ENCODE assay signal across 15 cellular contexts in genomic region chr9:22919423-22919822, GRCh38.
DNase-seq lines count a peak whose midpoint lies in the region; ATAC-seq, FAIRE-seq and TF ChIP-seq lines count a peak whose summit lies in the region.
"Had no signal": no experiment of that assay in that cellular context is flagged by ENCODE, and none has a peak within 500 bp of the region (broad histone marks: within the 10 kb centered on the region; RNA-seq: fewer than 3 reads in every experiment).

No MANE protein-coding gene starts in this region.

- H3K4me3 ChIP-seq in GM12878, result no peak overlapping the region
- no peak overlapping the region for H3K4me3 ChIP-seq in spleen
- H3K4me3 ChIP-seq: K562 had no signal

- no peak for TF ChIP-seq POLR2A in GM12878 (IDR thresholded peaks at IDR 0.05; ENCODE audit: low read depth, low read length)
- TF ChIP-seq POLR2A in spleen (IDR thresholded peaks at IDR 0.05), result no peak

- WGBS in GM12878 (ENCODE audit: insufficient coverage, insufficient replicate concordance, low lambda C conversion rate, missing lambda C conversion rate), result 0% methylated on average over 1 of the region's 1 CpG
- 22 to 36% (median 25%) methylated on average over 1 of the region's 1 CpG for WGBS in spleen, 5 donors

- BruUV-seq in GM12878 (replicated peaks; lab: Mats Ljungman, UMichigan), result no TSS peak

- TF ChIP-seq RAD21 in GM12878 (IDR thresholded peaks at IDR 0.05; ENCODE audit: insufficient read depth, low read depth, low read length), result no peak

- no peaks in the 10 kb centered on the region for H3K79me2 ChIP-seq in GM12878 (ENCODE audit: control insufficient read depth, insufficient read depth, low read length)

- H3K9ac ChIP-seq in GM12878 (ENCODE audit: control insufficient read depth, insufficient read depth, low read length), result no peak overlapping the region

- SMC1A ChIA-PET in GM12878 (lab: Charles Lee; ENCODE audit: uncharacterized antibody, unreplicated experiment), result interaction anchor here (0.5 to 2.1 kb wide), 7 partner anchors 8 to 169 kb away, joined by 3 to 8 read pairs (median 4); no protein-coding TSS in a partner anchor

- H3K4me2 ChIP-seq in GM12878 (ENCODE audit: control insufficient read depth, insufficient read depth), result no peak overlapping the region

- in situ Hi-C loops in GM12878 (cut with MboI), result no loop called here

- intact Hi-C loops in GM12878 (cut with micrococcal nuclease; ENCODE audit: unreplicated experiment), result no loop called here
- intact Hi-C loops in spleen (cut with DNase I; ENCODE audit: low total_unique reads), result no loop called here

- H3K9me3 ChIP-seq in GM12878 (replicated peaks; ENCODE audit: control insufficient read depth, insufficient read depth, low read length) (no peaks in the 10 kb centered on the region), spleen (peaks cover 0 to 3% (median 0%) of the 10 kb centered on the region in 8 donors)

- CTCF ChIA-PET in GM12878 (lab: Yijun Ruan, JAX), result no interaction called here

- H3K27me3 ChIP-seq in GM12878 (replicated peaks in 1 of 2; ENCODE audit: control insufficient read depth in 2 of 2, insufficient read depth in 2 of 2, low read length in 1 of 2) (no peaks in the 10 kb centered on the region), spleen (replicated peaks in 1 of 7) (no peaks in the 10 kb centered on the region)

- H3K4me1 ChIP-seq in GM12878 (ENCODE audit: control insufficient read depth, insufficient read depth, low read length) (no peaks in the 10 kb centered on the region), spleen (no peaks in the 10 kb centered on the region)

- FAIRE-seq in GM12878 (lab: Jason Lieb, UNC), result no peak
- FAIRE-seq in RCC 7860 (lab: Jason Lieb, UNC), result no peak
- FAIRE-seq: K562 had no signal

- TF ChIP-seq CTCF in GM12878 (IDR thresholded peaks at IDR 0.05 in 2 of 3, conservative IDR thresholded peaks at IDR 0.05 in 1 of 3; ENCODE audit: control insufficient read depth in 2 of 3, extremely low read depth in 1 of 3, insufficient read depth in 1 of 3, low read depth in 3 of 3, low read length in 3 of 3) (no peak), spleen (IDR thresholded peaks at IDR 0.05 in 8 of 11, conservative IDR thresholded peaks at IDR 0.05 in 3 of 11) (no peak)

- H4K20me1 ChIP-seq in GM12878 (ENCODE audit: control insufficient read depth, insufficient read depth), result no peaks in the 10 kb centered on the region

- POLR2A ChIA-PET in GM12878 (lab: Charles Lee), result no interaction called here

- DNase-seq in GM12878 (ENCODE audit: low read depth, low spot score) (peak; percentile 8), RCC 7860 (ENCODE audit: low spot score) (no peak), COLO668 (lab: John Stamatoyannopoulos, UW; ENCODE audit: unreplicated experiment) (no peak), spleen (no peak)
- DNase-seq: ACHN; C1 segment of cervical spinal cord; CD4-positive, alpha-beta T cell; DMS79; HCEC 1CT; HFFc6; Karpas-422 had no signal

- RAD21 ChIA-PET in GM12878 (lab: Charles Lee; ENCODE audit: unreplicated experiment), result interaction anchor here (1.1 to 1.5 kb wide), 3 partner anchors 100 to 982 kb away, joined by 3 read pairs; no protein-coding TSS in a partner anchor

- no peak for TF ChIP-seq EP300 in GM12878 (IDR thresholded peaks at IDR 0.05; ENCODE audit: borderline replicate concordance in 1 of 2, control insufficient read depth in 1 of 2, low read depth in 2 of 2, low read length in 2 of 2)

- no peak overlapping the region for H2AFZ ChIP-seq in GM12878 (ENCODE audit: control insufficient read depth, low read depth, low read length)

- ATAC-seq in GM18868 (IDR thresholded peaks at IDR 0.05; ENCODE audit: unreplicated experiment), result peak; percentile 59
- ATAC-seq in HG02623 (IDR thresholded peaks at IDR 0.05; ENCODE audit: unreplicated experiment), result peak; percentile 67
- ATAC-seq in HG03432 (IDR thresholded peaks at IDR 0.05; ENCODE audit: unreplicated experiment), result peak; percentile 61
- peak; percentile 74 for ATAC-seq in GM12878
- ATAC-seq: K562 had no signal

- H3K27ac ChIP-seq in GM12878 (ENCODE audit: control insufficient read depth, insufficient read depth), result no peak overlapping the region
- H3K27ac ChIP-seq in spleen, result no peak overlapping the region

- H3K36me3 ChIP-seq in GM12878 (ENCODE audit: control insufficient read depth in 2 of 2, insufficient read depth in 2 of 2, low read length in 1 of 2) (no peaks in the 10 kb centered on the region), spleen (no peaks in the 10 kb centered on the region)

TF ChIP-seq in GM12878, 131 proteins besides CTCF, POLR2A, EP300 and RAD21:
- no peak for TF ChIP-seq PRDM15 (CRISPR knock-in tag; IDR thresholded peaks at IDR 0.05)
- TF ChIP-seq NBN (IDR thresholded peaks at IDR 0.05), result 0 out of 2 replicates have a peak, but pooled peaks have one; percentile 16
